In genomic region chr9:135478191-135478590, GRCh38 we compare ENCODE assay signal across 15 cellular contexts. TPM values are rescaled to one million over a fixed set of nuclear protein-coding genes. Genes with fewer than 3 reads are reported as not detected.
DNase-seq lines count a peak whose midpoint lies in the region; ATAC-seq and TF ChIP-seq lines count a peak whose summit lies in the region.
"Had no signal": no experiment of that assay in that cellular context is flagged by ENCODE, and none has a peak within 500 bp of the region (broad histone marks: within the 10 kb centered on the region; RNA-seq: fewer than 3 reads in every experiment).

No MANE protein-coding gene starts in this region.

- H3K4me3 ChIP-seq in mammary epithelial cell (replicated peaks in 1 of 3; ENCODE audit: insufficient read depth in 1 of 3, low read depth in 2 of 3, low read length in 3 of 3) (no peak overlapping the region), tibial artery (no peak overlapping the region)

- in situ Hi-C loops in mammary epithelial cell (cut with MboI; ENCODE audit: low sequenced_read_pairs in 2 of 2): no loop called here

- H3K27ac ChIP-seq in mammary epithelial cell (ENCODE audit: insufficient read depth, low read depth, low read length) (no peak overlapping the region), VCaP (peak overlapping the region; percentile 99), tibial artery (peak overlapping the region; percentile 75 to 78)

- H3K9me3 ChIP-seq in mammary epithelial cell (replicated peaks; ENCODE audit: insufficient read depth, low read length) (no peaks in the 10 kb centered on the region), tibial artery (no peaks in the 10 kb centered on the region)

- peak overlapping the region; percentile 74 for H3K4me3 Mint-ChIP-seq in MCF 10A (ENCODE audit: unreplicated experiment)
- H3K4me3 Mint-ChIP-seq in glutamatergic neuron (ENCODE audit: unreplicated experiment): peak overlapping the region; percentile 84

- dilution Hi-C loops in mammary epithelial cell (cut with HindIII; ENCODE audit: low sequenced_read_pairs): no loop called here

- 22% methylated on average over 10 of the region's 10 CpGs for WGBS in mammary epithelial cell (ENCODE audit: low coverage, missing lambda C conversion rate)

- H3K9ac ChIP-seq in mammary epithelial cell (ENCODE audit: insufficient read depth, low read length): no peak overlapping the region

- H3K79me2 ChIP-seq in mammary epithelial cell (ENCODE audit: insufficient read depth, low read length): peaks cover 16% of the 10 kb centered on the region

- DNase-seq in MCF 10A (ENCODE audit: unreplicated experiment) (no peak), mammary epithelial cell (no peak), glutamatergic neuron (no peak), tibial artery (no peak), kidney glomerular epithelial cell (lab: John Stamatoyannopoulos, UW) (no peak), NCI-H2196 (lab: John Stamatoyannopoulos, UW; ENCODE audit: unreplicated experiment) (no peak)
- DNase-seq: activated effector memory CD4-positive, alpha-beta T cell treated with Interleukin-2 at 50 U/mL for 16 hours; GDM1; Right ventricle myocardium superior; stimulated activated CD4-positive, alpha-beta T cell treated with anti-CD3 and anti-CD28 coated beads, Interleukin-4, amount 100 ng/mL, for 1 hour; stimulated activated naive CD8-positive, alpha-beta T cell treated with anti-CD3 and anti-CD28 coated beads, Interleukin-15, Interleukin-2, amounts not matched to agents 100 U/mL and 50 U/mL, for 24 hours had no signal

- H3K27me3 Mint-ChIP-seq in MCF 10A (ENCODE audit: insufficient read depth, unreplicated experiment): no peaks in the 10 kb centered on the region
- peaks cover 5% of the 10 kb centered on the region for H3K27me3 Mint-ChIP-seq in glutamatergic neuron (ENCODE audit: unreplicated experiment)

- H3K36me3 ChIP-seq in mammary epithelial cell (ENCODE audit: insufficient read depth, low read length) (no peaks in the 10 kb centered on the region), tibial artery (peaks cover 0 to under 1% (median 0%) of the 10 kb centered on the region in 3 donors)

- no peaks in the 10 kb centered on the region for H4K20me1 ChIP-seq in mammary epithelial cell (ENCODE audit: insufficient read depth, low read length)

- H3K4me2 ChIP-seq in mammary epithelial cell (ENCODE audit: insufficient read depth, low read depth, low read length): no peak overlapping the region

- CTCF ChIA-PET in MCF 10A (lab: Yijun Ruan, JAX): no interaction called here
- CTCF ChIA-PET in mammary epithelial cell (lab: Charles Lee; ENCODE audit: low non-redundant PET): no interaction called here

- no peaks in the 10 kb centered on the region for H3K4me1 Mint-ChIP-seq in MCF 10A (ENCODE audit: insufficient read depth, unreplicated experiment)
- H3K4me1 Mint-ChIP-seq in glutamatergic neuron (ENCODE audit: low read depth, unreplicated experiment): peaks cover 13% of the 10 kb centered on the region

- BruUV-seq in MCF 10A (replicated peaks; lab: Mats Ljungman, UMichigan): TSS peak; percentile 53
- no TSS peak for BruUV-seq in mammary epithelial cell (replicated peaks; lab: Mats Ljungman, UMichigan)

- no peaks in the 10 kb centered on the region for H3K27me3 ChIP-seq in mammary epithelial cell (ENCODE audit: insufficient read depth, low read length)
- H3K27me3 ChIP-seq in tibial artery: no peaks in the 10 kb centered on the region

- POLR2A ChIA-PET in MCF 10A (lab: Yijun Ruan, JAX): interaction anchor here (0.6 to 1.7 kb wide), 6 partner anchors 8 to 1209 kb away, joined by 3 to 6 read pairs (median 3); partner anchors contain the start of gene AGPAT2

- H3K4me1 ChIP-seq in mammary epithelial cell (ENCODE audit: insufficient read depth, low read length) (peaks cover 24% of the 10 kb centered on the region), tibial artery (peaks cover 0 to 21% (median 12%) of the 10 kb centered on the region in 4 donors)

- ATAC-seq in HG02840 (IDR thresholded peaks at IDR 0.05; ENCODE audit: low FRiP score, unreplicated experiment): no peak

- intact Hi-C loops in MCF 10A (cut with micrococcal nuclease) (no loop called here), mammary epithelial cell (cut with micrococcal nuclease) (no loop called here), tibial artery (cut with DNase I; ENCODE audit: low total_unique reads) (no loop called here)

- no peak overlapping the region for H2AFZ ChIP-seq in mammary epithelial cell (ENCODE audit: low read depth, low read length)

- TF ChIP-seq CTCF in MCF 10A (IDR thresholded peaks at IDR 0.05; ENCODE audit: unreplicated experiment): no peak
- no peak for TF ChIP-seq CTCF in mammary epithelial cell (conservative IDR thresholded peaks at IDR 0.05 in 1 of 2, IDR thresholded peaks at IDR 0.05 in 1 of 2; ENCODE audit: extremely low read depth in 1 of 2, insufficient read depth in 1 of 2, low read depth in 1 of 2, low read length in 2 of 2)
- TF ChIP-seq CTCF in VCaP (conservative IDR thresholded peaks at IDR 0.05): no peak
- TF ChIP-seq CTCF in glutamatergic neuron (IDR thresholded peaks at IDR 0.05; ENCODE audit: partially characterized antibody, unreplicated experiment): no peak
- TF ChIP-seq CTCF in tibial artery (IDR thresholded peaks at IDR 0.05): no peak

- H3K27ac Mint-ChIP-seq in MCF 10A (ENCODE audit: low read depth, unreplicated experiment) (no peak overlapping the region), glutamatergic neuron (ENCODE audit: unreplicated experiment) (peak overlapping the region; percentile 62)

- H3K36me3 Mint-ChIP-seq in MCF 10A (ENCODE audit: insufficient read depth, unreplicated experiment): no peaks in the 10 kb centered on the region
- H3K36me3 Mint-ChIP-seq in glutamatergic neuron (ENCODE audit: unreplicated experiment): no peaks in the 10 kb centered on the region

- H3K9me3 Mint-ChIP-seq in MCF 10A (ENCODE audit: unreplicated experiment): no peaks in the 10 kb centered on the region
- peaks cover 7% of the 10 kb centered on the region for H3K9me3 Mint-ChIP-seq in glutamatergic neuron (ENCODE audit: unreplicated experiment)

RNA-seq across cellular contexts. Expression of gene PPP1R26, which starts 1.4 kb away (rescaled TPM):
- total RNA-seq in MCF 10A (2022) (19.1 and 21.7 TPM in 2 replicates), mammary epithelial cell (10 to 100 TPM; 13.2 to 17.2 TPM), glutamatergic neuron (ENCODE audit: unreplicated experiment) (22.2 TPM)
- polyA plus RNA-seq in mammary epithelial cell: 4.8 TPM
- 12.7 TPM for polyA minus RNA-seq in mammary epithelial cell

RNA-seq across cellular contexts. Expression of gene MRPS2, which starts 22.3 kb away (rescaled TPM):
- total RNA-seq in MCF 10A (2022) (35.4 and 45.8 TPM in 2 replicates), mammary epithelial cell (10 to 100 TPM; 21.5 to 46.2 TPM), glutamatergic neuron (ENCODE audit: unreplicated experiment) (30.7 TPM)
- 193 TPM for polyA plus RNA-seq in mammary epithelial cell
- polyA minus RNA-seq in mammary epithelial cell: 125 TPM

RNA-seq across cellular contexts. Expression of gene LCN1, which starts 43.0 kb away (rescaled TPM):
- not detected in 2 replicates for total RNA-seq in MCF 10A (2022)
- total RNA-seq in mammary epithelial cell: not detected
- not detected for polyA plus RNA-seq in mammary epithelial cell
- not detected for polyA minus RNA-seq in mammary epithelial cell
- not detected for total RNA-seq in glutamatergic neuron (ENCODE audit: unreplicated experiment)
- total RNA-seq: fibroblast of lung, mononuclear cell, Right ventricle myocardium superior had no signal
- polyA plus RNA-seq: fibroblast of lung had no signal
